8 cellular contexts compared by ENCODE assay signal in the genomic region with DNA sequence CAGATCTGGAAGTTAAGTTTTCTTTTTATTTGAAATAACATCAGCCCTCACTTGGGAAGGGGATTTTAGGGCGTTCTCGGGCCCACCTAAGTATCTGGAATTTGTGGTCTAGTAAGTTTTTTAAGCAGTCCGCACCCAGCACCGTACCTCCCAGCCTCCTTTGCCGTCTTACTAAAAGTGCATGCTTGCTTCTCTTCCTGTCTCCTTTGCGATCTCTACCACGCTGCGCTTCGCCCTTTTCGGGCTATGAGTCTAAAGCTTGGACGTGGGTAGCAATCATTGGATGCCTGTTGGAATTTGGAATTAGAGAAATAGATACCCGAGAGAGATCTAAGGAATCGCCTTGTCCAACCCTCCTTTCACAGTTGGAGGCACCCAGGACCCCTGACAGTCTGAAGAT. TPM values are rescaled to one million over a fixed set of nuclear protein-coding genes. Genes with fewer than 3 reads are reported as not detected.
DNase-seq lines count a peak whose midpoint lies in the region; ATAC-seq and TF ChIP-seq lines count a peak whose summit lies in the region.

No MANE protein-coding gene starts in this region.

- H3K27me3 Mint-ChIP-seq in CD8-positive, alpha-beta memory T cell: peaks cover 40 to 70% of the 10 kb centered on the region in 2 donors
- H3K27me3 Mint-ChIP-seq in T-helper 17 cell: peaks cover 58% of the 10 kb centered on the region

- ATAC-seq in T-helper 17 cell (no peak), gastroesophageal sphincter (no peak), GM21528 (IDR thresholded peaks at IDR 0.05; ENCODE audit: low FRiP score, unreplicated experiment) (no peak)

- H3K27ac ChIP-seq in CD8-positive, alpha-beta memory T cell (ENCODE audit: low read depth, low read length): no peak overlapping the region
- peak overlapping the region in 2 of 4 donors; percentile 72 to 73 for H3K27ac ChIP-seq in gastroesophageal sphincter
- no peak overlapping the region for H3K27ac ChIP-seq in parathyroid adenoma

- no peak for DNase-seq in CD8-positive, alpha-beta memory T cell
- no peak for DNase-seq in T-helper 17 cell
- no peak for DNase-seq in NCI-H1436 (lab: John Stamatoyannopoulos, UW)
- DNase-seq in activated CD4-positive, alpha-beta T cell treated with anti-CD3 and anti-CD28 coated beads, Interleukin-2, amount 50 U/mL, for 1 hour: no peak
- no peak for DNase-seq in medulla oblongata (ENCODE audit: extremely low spot score)

- H3K4me1 ChIP-seq in CD8-positive, alpha-beta memory T cell (ENCODE audit: insufficient read depth, low read length): no peaks in the 10 kb centered on the region
- H3K4me1 ChIP-seq in gastroesophageal sphincter: peaks cover 0 to 18% (median 0%) of the 10 kb centered on the region in 3 donors
- H3K4me1 ChIP-seq in parathyroid adenoma: no peaks in the 10 kb centered on the region

- H3K9me3 ChIP-seq in CD8-positive, alpha-beta memory T cell (ENCODE audit: low read length): no peaks in the 10 kb centered on the region
- H3K9me3 ChIP-seq in T-helper 17 cell (ENCODE audit: control insufficient read depth, low read length, poor library complexity, severe bottlenecking) (no peaks in the 10 kb centered on the region), gastroesophageal sphincter (no peaks in the 10 kb centered on the region), parathyroid adenoma (ENCODE audit: control insufficient read depth, low read length) (no peaks in the 10 kb centered on the region)

- peaks cover 2 to 13% (median 6%) of the 10 kb centered on the region in 3 donors for H3K4me1 Mint-ChIP-seq in CD8-positive, alpha-beta memory T cell
- peaks cover 7% of the 10 kb centered on the region for H3K4me1 Mint-ChIP-seq in T-helper 17 cell

- H3K4me3 ChIP-seq in CD8-positive, alpha-beta memory T cell (ENCODE audit: low read length): no peak overlapping the region
- H3K4me3 ChIP-seq in gastroesophageal sphincter: peak overlapping the region; percentile 57 to 65
- no peak overlapping the region for H3K4me3 ChIP-seq in parathyroid adenoma (ENCODE audit: low read depth, low read length)

- no peaks in the 10 kb centered on the region for H3K79me2 ChIP-seq in parathyroid adenoma

- TF ChIP-seq CTCF in gastroesophageal sphincter (IDR thresholded peaks at IDR 0.05) (no peak), parathyroid adenoma (IDR thresholded peaks at IDR 0.05) (no peak)

- peak overlapping the region; percentile 27 to 82 (median 61) for H3K4me3 Mint-ChIP-seq in CD8-positive, alpha-beta memory T cell
- H3K4me3 Mint-ChIP-seq in T-helper 17 cell: peak overlapping the region; percentile 85

- H3K36me3 ChIP-seq in CD8-positive, alpha-beta memory T cell (ENCODE audit: insufficient read depth, low read length): no peaks in the 10 kb centered on the region
- no peaks in the 10 kb centered on the region for H3K36me3 ChIP-seq in gastroesophageal sphincter
- no peaks in the 10 kb centered on the region for H3K36me3 ChIP-seq in parathyroid adenoma (ENCODE audit: control insufficient read depth, insufficient read depth, low read length)

- H3K9ac ChIP-seq in parathyroid adenoma: no peak overlapping the region

- peaks cover 11% of the 10 kb centered on the region for H3K27me3 ChIP-seq in CD8-positive, alpha-beta memory T cell (ENCODE audit: insufficient read depth, low read length, poor library complexity, severe bottlenecking)
- no peaks in the 10 kb centered on the region for H3K27me3 ChIP-seq in gastroesophageal sphincter
- no peaks in the 10 kb centered on the region for H3K27me3 ChIP-seq in parathyroid adenoma (ENCODE audit: control insufficient read depth, insufficient read depth, low read length)

- H3K36me3 Mint-ChIP-seq in CD8-positive, alpha-beta memory T cell: no peaks in the 10 kb centered on the region
- peaks cover 2% of the 10 kb centered on the region for H3K36me3 Mint-ChIP-seq in T-helper 17 cell (ENCODE audit: low read depth)

- peak overlapping the region; percentile 62 for H2AFZ ChIP-seq in parathyroid adenoma

- no peak for TF ChIP-seq POLR2A in gastroesophageal sphincter (IDR thresholded peaks at IDR 0.05)

- peaks cover 0 to 1% (median 0%) of the 10 kb centered on the region in 5 donors for H3K9me3 Mint-ChIP-seq in CD8-positive, alpha-beta memory T cell

- TF ChIP-seq EP300 in gastroesophageal sphincter (IDR thresholded peaks at IDR 0.05): no peak

- peak overlapping the region; percentile 74 for H3K4me2 ChIP-seq in parathyroid adenoma (ENCODE audit: low read length)

- H3K27ac Mint-ChIP-seq in CD8-positive, alpha-beta memory T cell: peak overlapping the region in 1 of 8 donors; percentile 3
- H3K27ac Mint-ChIP-seq in T-helper 17 cell: no peak overlapping the region

- 70% methylated on average over 13 of the region's 13 CpGs; no CpG with 5 or more reads in 1 of the 2 donors for WGBS in gastroesophageal sphincter (ENCODE audit: low coverage in 1 of 2), 2 donors

- CTCF ChIA-PET in CD8-positive, alpha-beta memory T cell (lab: Charles Lee): no interaction called here

- POLR2A ChIA-PET in CD8-positive, alpha-beta memory T cell (lab: Charles Lee): no interaction called here

RNA-seq across cellular contexts. Expression of a gene that starts 1.1 kb away (rescaled TPM):
- not detected for total RNA-seq in CD8-positive, alpha-beta memory T cell
- polyA plus RNA-seq in CD8-positive, alpha-beta memory T cell: not detected
- total RNA-seq in T-helper 17 cell (not detected), gastroesophageal sphincter (10 to 100 TPM in 3 of 4 donors, 1 to 10 TPM in 1; 4.6 to 28.5 (median 17.6) TPM)

Comparison
In these comparisons a context has a peak if more than half of its experiments do, and no peak if none do; other contexts are left out.
1. H3K4me3 ChIP-seq: peak in gastroesophageal sphincter (2 of 2); none in CD8-positive, alpha-beta memory T cell (single experiment) and parathyroid adenoma (single experiment).
2. RNA of a gene that starts 1.1 kb away (total RNA-seq): 4.6 to 28.5 TPM in gastroesophageal sphincter; not detected in CD8-positive, alpha-beta memory T cell and not detected in T-helper 17 cell; every median in the first group is over 4 times any median in the second.